13 cellular contexts compared by ENCODE assay signal in genomic region chr11:62266558-62266957, GRCh38. TPM values are rescaled to one million over a fixed set of nuclear protein-coding genes. Genes with fewer than 3 reads are reported as not detected.
DNase-seq lines count a peak whose midpoint lies in the region; ATAC-seq and TF ChIP-seq lines count a peak whose summit lies in the region.
"Had no signal": no experiment of that assay in that cellular context is flagged by ENCODE, and none has a peak within 500 bp of the region (broad histone marks: within the 10 kb centered on the region; RNA-seq: fewer than 3 reads in every experiment).

No MANE protein-coding gene starts in this region.

- H3K9me3 Mint-ChIP-seq in activated CD4-positive, alpha-beta memory T cell treated with anti-CD3 and anti-CD28 coated beads for 36 hours = no peaks in the 10 kb centered on the region
- no peaks in the 10 kb centered on the region for H3K9me3 Mint-ChIP-seq in activated CD4-positive, alpha-beta memory T cell treated with anti-CD3 and anti-CD28 coated beads, Interleukin-2, amount 10 ng/mL, durations not matched to agents 7 days and 5 days

- no peaks in the 10 kb centered on the region for H3K9me3 ChIP-seq in left lung
- no peaks in the 10 kb centered on the region for H3K9me3 ChIP-seq in uterus
- H3K9me3 ChIP-seq: gastroesophageal sphincter, neutrophil, sigmoid colon had no signal

- H3K4me3 Mint-ChIP-seq in activated CD4-positive, alpha-beta memory T cell treated with anti-CD3 and anti-CD28 coated beads for 36 hours = no peak overlapping the region
- no peak overlapping the region for H3K4me3 Mint-ChIP-seq in activated CD4-positive, alpha-beta memory T cell treated with anti-CD3 and anti-CD28 coated beads, Interleukin-2, amount 10 ng/mL, durations not matched to agents 7 days and 5 days

- H3K36me3 ChIP-seq in left lung = no peaks in the 10 kb centered on the region
- H3K36me3 ChIP-seq in uterus = no peaks in the 10 kb centered on the region
- H3K36me3 ChIP-seq: gastroesophageal sphincter, neutrophil, sigmoid colon had no signal

- TF ChIP-seq CTCF in left lung (IDR thresholded peaks at IDR 0.05) (no peak), uterus (IDR thresholded peaks at IDR 0.05) (no peak)

- intact Hi-C loops in activated CD4-positive, alpha-beta memory T cell treated with anti-CD3 and anti-CD28 coated beads for 36 hours (cut with micrococcal nuclease) = no loop called here
- intact Hi-C loops in left lung (cut with DNase I) = no loop called here
- intact Hi-C loops in uterus (cut with DNase I; ENCODE audit: low total_unique reads) = no loop called here

- no peak for TF ChIP-seq POLR2A in uterus (IDR thresholded peaks at IDR 0.05)

- DNase-seq in activated CD4-positive, alpha-beta memory T cell treated with anti-CD3 and anti-CD28 coated beads for 36 hours = peak; percentile 43
- DNase-seq in activated CD4-positive, alpha-beta memory T cell treated with anti-CD3 and anti-CD28 coated beads, Interleukin-2, amount 10 ng/mL, durations not matched to agents 7 days and 5 days = no peak
- DNase-seq in M059J (ENCODE audit: low read depth) = peak; percentile 52
- peak; percentile 72 for DNase-seq in dermis blood vessel endothelial cell
- peak; percentile 40 for DNase-seq in stimulated activated CD8-positive, alpha-beta memory T cell treated with anti-CD3 and anti-CD28 coated beads, Interleukin-4, amount 100 ng/mL, for 48 hours
- DNase-seq in left lung = no peak
- no peak for DNase-seq in NCI-H2081 (lab: John Stamatoyannopoulos, UW)
- DNase-seq in uterus = no peak
- DNase-seq: NCI-H2029, sigmoid colon had no signal

- peaks cover 0 to 25% of the 10 kb centered on the region in 2 donors for H3K27me3 ChIP-seq in left lung
- no peaks in the 10 kb centered on the region for H3K27me3 ChIP-seq in uterus
- H3K27me3 ChIP-seq: sigmoid colon had no signal

- peaks cover 25% of the 10 kb centered on the region for H3K27me3 Mint-ChIP-seq in activated CD4-positive, alpha-beta memory T cell treated with anti-CD3 and anti-CD28 coated beads for 36 hours
- H3K27me3 Mint-ChIP-seq in activated CD4-positive, alpha-beta memory T cell treated with anti-CD3 and anti-CD28 coated beads, Interleukin-2, amount 10 ng/mL, durations not matched to agents 7 days and 5 days = peaks cover 17% of the 10 kb centered on the region

- peaks cover 22% of the 10 kb centered on the region for H3K4me1 Mint-ChIP-seq in activated CD4-positive, alpha-beta memory T cell treated with anti-CD3 and anti-CD28 coated beads for 36 hours (ENCODE audit: low read depth)
- no peaks in the 10 kb centered on the region for H3K4me1 Mint-ChIP-seq in activated CD4-positive, alpha-beta memory T cell treated with anti-CD3 and anti-CD28 coated beads, Interleukin-2, amount 10 ng/mL, durations not matched to agents 7 days and 5 days

- H3K27ac ChIP-seq in left lung (no peak overlapping the region), uterus (no peak overlapping the region)
- H3K27ac ChIP-seq: gastroesophageal sphincter, HL-60, neutrophil, sigmoid colon had no signal

- POLR2A ChIA-PET in activated CD4-positive, alpha-beta memory T cell treated with anti-CD3 and anti-CD28 coated beads for 36 hours (lab: Charles Lee) = interaction anchor here (1.2 kb wide), 1 partner anchor 40 kb away, joined by 3 read pairs; no protein-coding TSS in a partner anchor
- POLR2A ChIA-PET in activated CD4-positive, alpha-beta memory T cell treated with anti-CD3 and anti-CD28 coated beads, Interleukin-2, amount 10 ng/mL, durations not matched to agents 7 days and 5 days (lab: Charles Lee) = no interaction called here

- peak overlapping the region; percentile 74 for H3K27ac Mint-ChIP-seq in activated CD4-positive, alpha-beta memory T cell treated with anti-CD3 and anti-CD28 coated beads for 36 hours
- no peak overlapping the region for H3K27ac Mint-ChIP-seq in activated CD4-positive, alpha-beta memory T cell treated with anti-CD3 and anti-CD28 coated beads, Interleukin-2, amount 10 ng/mL, durations not matched to agents 7 days and 5 days

- no peaks in the 10 kb centered on the region for H3K4me1 ChIP-seq in left lung
- no peaks in the 10 kb centered on the region for H3K4me1 ChIP-seq in uterus
- H3K4me1 ChIP-seq: gastroesophageal sphincter, sigmoid colon had no signal

- H3K36me3 Mint-ChIP-seq in activated CD4-positive, alpha-beta memory T cell treated with anti-CD3 and anti-CD28 coated beads for 36 hours = no peaks in the 10 kb centered on the region
- no peaks in the 10 kb centered on the region for H3K36me3 Mint-ChIP-seq in activated CD4-positive, alpha-beta memory T cell treated with anti-CD3 and anti-CD28 coated beads, Interleukin-2, amount 10 ng/mL, durations not matched to agents 7 days and 5 days (ENCODE audit: low read depth)

- no peak overlapping the region for H3K4me3 ChIP-seq in left lung
- H3K4me3 ChIP-seq in uterus = no peak overlapping the region
- H3K4me3 ChIP-seq: gastroesophageal sphincter, sigmoid colon had no signal

- no peak for ATAC-seq in left lung
- ATAC-seq: gastroesophageal sphincter had no signal

- CTCF ChIA-PET in activated CD4-positive, alpha-beta memory T cell treated with anti-CD3 and anti-CD28 coated beads for 36 hours (lab: Charles Lee) = interaction anchor here (0.6 kb wide), 1 partner anchor 59 kb away, joined by 4 read pairs; no protein-coding TSS in a partner anchor
- CTCF ChIA-PET in activated CD4-positive, alpha-beta memory T cell treated with anti-CD3 and anti-CD28 coated beads, Interleukin-2, amount 10 ng/mL, durations not matched to agents 7 days and 5 days (lab: Charles Lee) = no interaction called here

RNA-seq across cellular contexts. Expression of gene SCGB2A2, which starts 3.4 kb away (rescaled TPM):
- total RNA-seq in activated CD4-positive, alpha-beta memory T cell treated with anti-CD3 and anti-CD28 coated beads for 36 hours = not detected
- total RNA-seq in activated CD4-positive, alpha-beta memory T cell treated with anti-CD3 and anti-CD28 coated beads, Interleukin-2, amount 10 ng/mL, durations not matched to agents 7 days and 5 days = not detected
- not detected in 2 replicates for total RNA-seq in M059J (2014; rRNA removed; shearing (Covaris generic))
- total RNA-seq in dermis blood vessel endothelial cell (not detected in 2 replicates), left lung (not detected), uterus (not detected)
- total RNA-seq: sigmoid colon had no signal

RNA-seq across cellular contexts. Expression of gene SCGB1D2, which starts 24.5 kb away (rescaled TPM):
- not detected for total RNA-seq in activated CD4-positive, alpha-beta memory T cell treated with anti-CD3 and anti-CD28 coated beads for 36 hours
- total RNA-seq in activated CD4-positive, alpha-beta memory T cell treated with anti-CD3 and anti-CD28 coated beads, Interleukin-2, amount 10 ng/mL, durations not matched to agents 7 days and 5 days = not detected
- not detected in 2 replicates for total RNA-seq in M059J (2014; rRNA removed; shearing (Covaris generic))
- not detected in 2 replicates for total RNA-seq in dermis blood vessel endothelial cell
- not detected for total RNA-seq in left lung
- total RNA-seq in uterus = 1 to 10 TPM in 1 of 4 donors, not detected in 3; 1.9 TPM
- total RNA-seq: sigmoid colon had no signal

RNA-seq across cellular contexts. Expression of gene SCGB1D4, which starts 32.3 kb away (rescaled TPM):
- not detected for total RNA-seq in activated CD4-positive, alpha-beta memory T cell treated with anti-CD3 and anti-CD28 coated beads for 36 hours
- not detected for total RNA-seq in activated CD4-positive, alpha-beta memory T cell treated with anti-CD3 and anti-CD28 coated beads, Interleukin-2, amount 10 ng/mL, durations not matched to agents 7 days and 5 days
- not detected in 2 replicates for total RNA-seq in M059J (2014; rRNA removed; shearing (Covaris generic))
- total RNA-seq in dermis blood vessel endothelial cell = not detected in 2 replicates
- not detected for total RNA-seq in left lung
- 10 to 100 TPM in 1 of 4 donors, 1 to 10 TPM in 1, not detected in 2; 2.0 to 10.6 TPM for total RNA-seq in uterus
- total RNA-seq: gastroesophageal sphincter, sigmoid colon had no signal

RNA-seq across cellular contexts. Expression of gene SCGB2A1, which starts 58.1 kb away (rescaled TPM):
- not detected for total RNA-seq in activated CD4-positive, alpha-beta memory T cell treated with anti-CD3 and anti-CD28 coated beads for 36 hours
- not detected for total RNA-seq in activated CD4-positive, alpha-beta memory T cell treated with anti-CD3 and anti-CD28 coated beads, Interleukin-2, amount 10 ng/mL, durations not matched to agents 7 days and 5 days
- not detected in 2 replicates for total RNA-seq in M059J (2014; rRNA removed; shearing (Covaris generic))
- total RNA-seq in dermis blood vessel endothelial cell = not detected in 2 replicates
- total RNA-seq in left lung = 1 to 10 TPM in 1 of 2 donors, not detected in 1; 3.4 TPM
- 1 to 10 TPM in 1 of 4 donors, not detected in 3; 8.8 TPM for total RNA-seq in uterus
- total RNA-seq: sigmoid colon had no signal

Comparison
In these comparisons a context has a peak if more than half of its experiments do, and no peak if none do; other contexts are left out.
1. DNase-seq: peak in activated CD4-positive, alpha-beta memory T cell treated with anti-CD3 and anti-CD28 coated beads for 36 hours (single experiment), M059J (single experiment), dermis blood vessel endothelial cell (single experiment) and stimulated activated CD8-positive, alpha-beta memory T cell treated with anti-CD3 and anti-CD28 coated beads, Interleukin-4, amount 100 ng/mL, for 48 hours (single experiment); none in activated CD4-positive, alpha-beta memory T cell treated with anti-CD3 and anti-CD28 coated beads, Interleukin-2, amount 10 ng/mL, durations not matched to agents 7 days and 5 days (single experiment), left lung (0 of 2), NCI-H2081 (0 of 2) and uterus (0 of 2).